In the genomic region with DNA sequence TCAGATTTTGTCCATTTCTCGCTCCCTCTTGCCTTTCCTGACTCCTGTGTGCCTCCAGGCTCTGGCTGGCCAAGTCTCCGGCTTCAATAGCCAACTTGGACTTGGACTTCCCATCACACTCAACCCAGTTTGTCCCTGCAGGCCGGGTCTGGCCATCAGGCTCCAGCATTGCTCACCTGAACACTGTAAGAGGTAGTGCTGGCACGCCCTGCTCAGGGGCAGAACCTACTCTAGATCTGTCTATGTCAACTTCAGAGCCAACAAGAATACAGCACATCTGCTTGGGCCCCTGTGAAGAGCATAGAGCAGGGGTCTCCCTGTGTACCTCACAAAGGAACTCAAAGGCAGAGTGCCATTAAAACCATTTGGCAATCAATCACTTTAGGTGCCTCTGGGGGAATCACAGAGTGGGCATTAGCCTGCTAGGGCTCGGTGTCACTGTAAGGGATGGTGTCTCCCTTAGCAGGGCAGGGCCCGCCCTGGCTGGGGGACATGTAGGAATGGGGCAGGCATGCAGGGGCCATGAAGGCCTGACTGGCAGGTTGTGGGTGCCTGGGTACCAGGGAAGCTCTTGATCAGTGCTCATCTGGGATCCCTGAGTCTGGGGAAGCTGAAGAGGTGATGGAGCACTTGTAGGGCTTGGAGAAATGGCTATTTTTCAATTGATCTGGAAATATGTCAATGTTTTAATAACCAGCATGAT, we compare ENCODE assay signal across 9 cellular contexts.
"Had no signal": no experiment of that assay in that cellular context is flagged by ENCODE, and none has a peak within 500 bp of the region (broad histone marks: within the 10 kb centered on the region; RNA-seq: fewer than 3 reads in every experiment).

No MANE protein-coding gene starts in this region.

- H3K27ac ChIP-seq: GM23248 had no signal

- H3K9me3 ChIP-seq: HAP-1 had no signal

- H3K4me3 ChIP-seq: GM23248, GM23338, HAP-1 had no signal

- ATAC-seq: GM23338, HCT116 had no signal

- H3K4me3 Mint-ChIP-seq: GM23338, H9, HFFc6 had no signal

- DNase-seq: GM23248, GOT3, H7, H9, HCEC 1CT, HFFc6 had no signal

- H3K27ac Mint-ChIP-seq: GM23338, H9, HFFc6 had no signal

- H3K9me3 Mint-ChIP-seq: H9, HFFc6 had no signal

- H3K4me1 ChIP-seq: HAP-1 had no signal

- H3K36me3 ChIP-seq: HAP-1 had no signal
